13 cellular contexts compared by ENCODE assay signal in the genomic region with DNA sequence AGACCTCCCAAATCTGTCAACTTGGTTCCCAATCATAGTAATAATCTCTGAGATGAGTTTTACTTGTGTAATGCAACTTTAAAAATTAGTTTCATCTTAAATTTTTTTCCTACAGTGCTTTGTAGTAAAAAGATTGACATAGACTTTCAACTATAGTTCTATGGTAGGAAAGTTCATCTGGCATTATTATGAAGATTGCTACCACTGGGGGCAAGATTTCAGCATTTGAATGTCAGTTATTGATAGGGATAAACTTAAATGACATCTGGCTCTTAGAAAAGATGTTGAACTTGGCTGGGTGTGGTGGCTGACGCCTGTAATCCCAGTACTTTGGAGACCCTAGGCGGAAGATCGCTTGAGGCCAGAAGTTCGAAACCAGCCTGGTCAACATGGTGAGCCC. TPM values are rescaled to one million over a fixed set of nuclear protein-coding genes. Genes with fewer than 3 reads are reported as not detected.
DNase-seq lines count a peak whose midpoint lies in the region; ATAC-seq, FAIRE-seq and TF ChIP-seq lines count a peak whose summit lies in the region.
"Had no signal": no experiment of that assay in that cellular context is flagged by ENCODE, and none has a peak within 500 bp of the region (broad histone marks: within the 10 kb centered on the region; RNA-seq: fewer than 3 reads in every experiment).

No MANE protein-coding gene starts in this region.

- WGBS in HepG2 (ENCODE audit: low lambda C conversion rate): 95% methylated on average over 4 of the region's 4 CpGs
- 92% methylated on average over 4 of the region's 4 CpGs for WGBS in right lobe of liver (ENCODE audit: insufficient coverage, low coverage, low lambda C conversion rate, missing lambda C conversion rate)

- H3K79me2 ChIP-seq in HepG2 (ENCODE audit: insufficient read depth, low read length): peaks cover 37% of the 10 kb centered on the region

- POLR2A ChIA-PET in HepG2 (lab: Yijun Ruan, JAX) (interaction anchor here (1.4 kb wide), 2 partner anchors 233 to 260 kb away, joined by 4 to 6 read pairs; no protein-coding TSS in a partner anchor), RWPE1 (lab: Yijun Ruan, JAX; ENCODE audit: low non-redundant PET) (no interaction called here)

- TF ChIP-seq CTCF in HepG2 (CRISPR knock-in tag; IDR thresholded peaks at IDR 0.05): no peak
- TF ChIP-seq CTCF in right lobe of liver (IDR thresholded peaks at IDR 0.05): no peak
- TF ChIP-seq CTCF in RWPE1 (conservative IDR thresholded peaks at IDR 0.05; ENCODE audit: low read depth): 0 out of 2 replicates have a peak, but pooled peaks have one; percentile 21
- no peak for TF ChIP-seq CTCF in uterus (IDR thresholded peaks at IDR 0.05)

- H3K27ac ChIP-seq in HepG2 (ENCODE audit: extremely low read length, insufficient read depth, low read length) (no peak overlapping the region), right lobe of liver (no peak overlapping the region), RWPE1 (no peak overlapping the region), uterus (no peak overlapping the region)

- in situ Hi-C loops in HepG2 (cut with HindIII; ENCODE audit: extremely low pct_ligation_motif_present, low pct_unique_long_range_greater_than_20kb): no loop called here

- 0 out of 5 replicates have a peak, but pooled peaks cover 0 to 1% of the 10 kb centered on the region in 2 experiments for H3K36me3 ChIP-seq in HepG2 (replicated peaks in 1 of 2; ENCODE audit: control insufficient read depth in 1 of 2, insufficient read depth in 2 of 2, low read length in 2 of 2)
- no peaks in the 10 kb centered on the region for H3K36me3 ChIP-seq in right lobe of liver
- H3K36me3 ChIP-seq in uterus: no peaks in the 10 kb centered on the region

- H4K20me1 ChIP-seq in HepG2 (ENCODE audit: insufficient read depth, low read length): peaks cover 31% of the 10 kb centered on the region

- peaks cover 25% of the 10 kb centered on the region for H3K4me1 ChIP-seq in HepG2 (ENCODE audit: insufficient read depth, low read length)
- H3K4me1 ChIP-seq in right lobe of liver: peaks cover 0 to 18% (median 5%) of the 10 kb centered on the region in 4 donors
- peaks cover 0 to 8% of the 10 kb centered on the region in 2 donors for H3K4me1 ChIP-seq in uterus

- peak overlapping the region; percentile 99 to 100 for H3K27ac Mint-ChIP-seq in effector memory CD8-positive, alpha-beta T cell
- H3K27ac Mint-ChIP-seq in stimulated activated naive CD8-positive, alpha-beta T cell treated with anti-CD3 and anti-CD28 coated beads, Interleukin-15, amount 100 ng/mL, for 72 hours: peak overlapping the region in 1 of 2 donors; percentile 100

- no peak for DNase-seq in HepG2 (ENCODE audit: low spot score)
- no peak for DNase-seq in right lobe of liver
- no peak for DNase-seq in RWPE1 (ENCODE audit: low spot score)
- no peak for DNase-seq in effector memory CD8-positive, alpha-beta T cell
- DNase-seq in stimulated activated naive CD8-positive, alpha-beta T cell treated with anti-CD3 and anti-CD28 coated beads, Interleukin-15, amount 100 ng/mL, for 72 hours: no peak
- no peak for DNase-seq in uterus
- no peak for DNase-seq in stimulated activated CD4-positive, alpha-beta T cell treated with anti-CD3 and anti-CD28 coated beads, Interleukin-15, amount 100 ng/mL, for 24 hours
- DNase-seq in NCI-H1417 treated with DMSO at 0.1 percent for 48 hours (lab: John Stamatoyannopoulos, UW): no peak
- DNase-seq: cortex of kidney; nucleus accumbens; stimulated activated CD4-positive, alpha-beta T cell treated with anti-CD3 and anti-CD28 coated beads, Interleukin-1b, Interleukin-23, amount 100 ng/mL, for 48 hours; stimulated activated naive CD4-positive, alpha-beta T cell treated with Interleukin-2 at 50 U/mL for 16 hours had no signal

- no peak for TF ChIP-seq RAD21 in HepG2 (CRISPR knock-in tag; IDR thresholded peaks at IDR 0.05)

- ATAC-seq in HepG2: no peak
- ATAC-seq in right lobe of liver: no peak
- ATAC-seq in effector memory CD8-positive, alpha-beta T cell (replicated peaks): no peak
- no peak for ATAC-seq in stimulated activated naive CD8-positive, alpha-beta T cell treated with anti-CD3 and anti-CD28 coated beads, Interleukin-15, amount 100 ng/mL, for 72 hours
- ATAC-seq: left colon had no signal

- H2AFZ ChIP-seq in HepG2 (ENCODE audit: low read length): no peak overlapping the region

- H3K27me3 Mint-ChIP-seq in effector memory CD8-positive, alpha-beta T cell: no peaks in the 10 kb centered on the region
- no peaks in the 10 kb centered on the region for H3K27me3 Mint-ChIP-seq in stimulated activated naive CD8-positive, alpha-beta T cell treated with anti-CD3 and anti-CD28 coated beads, Interleukin-15, amount 100 ng/mL, for 72 hours

- FAIRE-seq in HepG2 (lab: Jason Lieb, UNC): no peak

- H3K4me2 ChIP-seq in HepG2 (ENCODE audit: low read depth, low read length): no peak overlapping the region

- H3K9ac ChIP-seq in HepG2 (ENCODE audit: insufficient read depth, low read depth, low read length): no peak overlapping the region

- TF ChIP-seq POLR2A in HepG2 (IDR thresholded peaks at IDR 0.05; ENCODE audit: insufficient read depth in 1 of 2, low read depth in 2 of 2, low read length in 2 of 2): no peak
- TF ChIP-seq POLR2A in right lobe of liver (IDR thresholded peaks at IDR 0.05): no peak
- no peak for TF ChIP-seq POLR2A in uterus (IDR thresholded peaks at IDR 0.05)

- H3K27me3 ChIP-seq in HepG2 (ENCODE audit: control insufficient read depth in 1 of 2, insufficient read depth in 2 of 2, low read length in 2 of 2) (no peaks in the 10 kb centered on the region; a peak in 1 of 5 replicates), right lobe of liver (no peaks in the 10 kb centered on the region), uterus (no peaks in the 10 kb centered on the region)

- peaks cover 45% of the 10 kb centered on the region for H3K36me3 Mint-ChIP-seq in effector memory CD8-positive, alpha-beta T cell (ENCODE audit: insufficient read depth)

- peaks cover 24 to 31% of the 10 kb centered on the region in 2 donors for H3K4me1 Mint-ChIP-seq in effector memory CD8-positive, alpha-beta T cell (ENCODE audit: low read depth in 2 of 2)
- H3K4me1 Mint-ChIP-seq in stimulated activated naive CD8-positive, alpha-beta T cell treated with anti-CD3 and anti-CD28 coated beads, Interleukin-15, amount 100 ng/mL, for 72 hours: peaks cover 36% of the 10 kb centered on the region

- CTCF ChIA-PET in HepG2 (lab: Yijun Ruan, JAX; ENCODE audit: low intra/inter-chr PET ratio, low total read pairs): no interaction called here
- CTCF ChIA-PET in RWPE1 (lab: Yijun Ruan, JAX): interaction anchor here (0.7 kb wide), 2 partner anchors 20 to 61 kb away, joined by 3 to 4 read pairs; no protein-coding TSS in a partner anchor

- no peak for TF ChIP-seq EP300 in HepG2 (IDR thresholded peaks at IDR 0.05; ENCODE audit: low read depth in 2 of 2, low read length in 2 of 2)
- TF ChIP-seq EP300 in HepG2 (CRISPR knock-in tag; IDR thresholded peaks at IDR 0.05; ENCODE audit: borderline replicate concordance): no peak

- no peak overlapping the region for H3K4me3 ChIP-seq in HepG2 (replicated peaks in 1 of 3; ENCODE audit: insufficient read depth in 1 of 3, low read depth in 2 of 3, low read length in 3 of 3)
- no peak overlapping the region for H3K4me3 ChIP-seq in right lobe of liver
- no peak overlapping the region for H3K4me3 ChIP-seq in uterus

- no peaks in the 10 kb centered on the region for H3K9me3 ChIP-seq in HepG2 (ENCODE audit: low read length)
- H3K9me3 ChIP-seq in right lobe of liver: no peaks in the 10 kb centered on the region
- H3K9me3 ChIP-seq in uterus: no peaks in the 10 kb centered on the region

- no TSS peak for BruUV-seq in HepG2 (replicated peaks; lab: Mats Ljungman, UMichigan)

- peak overlapping the region; percentile 61 to 99 for H3K4me3 Mint-ChIP-seq in effector memory CD8-positive, alpha-beta T cell
- peak overlapping the region; percentile 42 to 56 for H3K4me3 Mint-ChIP-seq in stimulated activated naive CD8-positive, alpha-beta T cell treated with anti-CD3 and anti-CD28 coated beads, Interleukin-15, amount 100 ng/mL, for 72 hours

- H3K9me3 Mint-ChIP-seq in effector memory CD8-positive, alpha-beta T cell: no peaks in the 10 kb centered on the region
- H3K9me3 Mint-ChIP-seq in stimulated activated naive CD8-positive, alpha-beta T cell treated with anti-CD3 and anti-CD28 coated beads, Interleukin-15, amount 100 ng/mL, for 72 hours: no peaks in the 10 kb centered on the region

- intact Hi-C loops in HepG2 (cut with micrococcal nuclease; ENCODE audit: unreplicated experiment): loop anchor here (5.0 kb wide), 1 partner anchor 261 kb away; no protein-coding TSS in a partner anchor
- intact Hi-C loops in right lobe of liver (cut with DNase I): no loop called here
- intact Hi-C loops in uterus (cut with DNase I; ENCODE audit: low total_unique reads): no loop called here

TF ChIP-seq in HepG2, 621 proteins besides CTCF, POLR2A, EP300 and RAD21 (continues in another document):
- TF ChIP-seq FOXA1 (IDR thresholded peaks at IDR 0.05) (no peak), FOXA1 (CRISPR knock-in tag; IDR thresholded peaks at IDR 0.05) (no peak), ZNF670 (CRISPR knock-in tag; IDR thresholded peaks at IDR 0.05; ENCODE audit: borderline replicate concordance) (no peak)

RNA-seq across cellular contexts. Expression of gene TRA2A, which starts 1.4 kb away (rescaled TPM):
- 39.1 and 52.7 TPM in 2 replicates for total RNA-seq in HepG2 (2016; rRNA removed; fragmentation: Illumina TruSeq; extraction: Trizol)
- 9.7 and 11.8 TPM in 2 replicates for total RNA-seq in HepG2 (2016; cell fraction: cytosol; rRNA removed; fragmentation: Illumina TruSeq; extraction: Trizol; ENCODE audit: low read depth)
- 42.4 and 53.4 TPM in 2 replicates for total RNA-seq in HepG2 (2016; cell fraction: insoluble cytoplasmic fraction; rRNA removed; fragmentation: Illumina TruSeq; extraction: Trizol)
- 18.1 and 19.9 TPM in 2 replicates for total RNA-seq in HepG2 (2016; cell fraction: membrane; rRNA removed; fragmentation: Illumina TruSeq; extraction: Trizol)
- 58.6 and 59.9 TPM in 2 replicates for total RNA-seq in HepG2 (2016; cell fraction: nucleus; rRNA removed; fragmentation: Illumina TruSeq; extraction: Trizol)
- 38.5 and 41.6 TPM in 2 replicates for polyA plus RNA-seq in HepG2 (2011; rRNA removed)
- polyA plus RNA-seq in HepG2 (2011; cell fraction: cytosol; rRNA removed): 17.7 and 19.0 TPM in 2 replicates
- 52.2 and 74.4 TPM in 2 replicates for polyA plus RNA-seq in HepG2 (2011; cell fraction: nucleus; rRNA removed)
- polyA plus RNA-seq in HepG2 (2012): 22.3 and 41.5 TPM in 2 replicates
- 11.2 and 11.6 TPM in 2 replicates for polyA plus RNA-seq in HepG2 (2016; cell fraction: cytosol; fragmentation: Illumina TruSeq; extraction: Trizol; ENCODE audit: low read depth)
- 117 and 127 TPM in 2 replicates for polyA plus RNA-seq in HepG2 (2016; cell fraction: insoluble cytoplasmic fraction; fragmentation: Illumina TruSeq; extraction: Trizol; ENCODE audit: low read depth)
- polyA plus RNA-seq in HepG2 (2016; cell fraction: membrane; fragmentation: Illumina TruSeq; extraction: Trizol; ENCODE audit: low read depth): 23.2 and 23.3 TPM in 2 replicates
- 182 and 185 TPM in 2 replicates for polyA plus RNA-seq in HepG2 (2016; cell fraction: nucleus; fragmentation: Illumina TruSeq; extraction: Trizol; ENCODE audit: insufficient read depth, low read depth)
- 28.3 and 56.1 TPM in 2 replicates for polyA minus RNA-seq in HepG2 (2011; rRNA and poly(A)+ RNA removed; ENCODE audit: low replicate concordance)
- polyA minus RNA-seq in HepG2 (2011; cell fraction: cytosol; rRNA and poly(A)+ RNA removed): 14.5 and 23.9 TPM in 2 replicates
- polyA minus RNA-seq in HepG2 (2011; cell fraction: nucleus; rRNA and poly(A)+ RNA removed): 117 and 142 TPM in 2 replicates
- 10 to 100 TPM; 11.1 to 34.9 (median 24.7) TPM for total RNA-seq in right lobe of liver
- total RNA-seq in uterus: 100 to 1,000 TPM in 1 of 4 donors, 10 to 100 TPM in 3; 12.6 to 144 (median 80.6) TPM
